ENCODE assay signal across 9 cellular contexts in genomic region chr14:73237786-73238261, GRCh38. TPM values are rescaled to one million over a fixed set of nuclear protein-coding genes. Genes with fewer than 3 reads are reported as not detected.
DNase-seq lines count a peak whose midpoint lies in the region; ATAC-seq, FAIRE-seq and TF ChIP-seq lines count a peak whose summit lies in the region.
"Had no signal": no experiment of that assay in that cellular context is flagged by ENCODE, and none has a peak within 500 bp of the region (broad histone marks: within the 10 kb centered on the region; RNA-seq: fewer than 3 reads in every experiment).

No MANE protein-coding gene starts in this region.

- no peak overlapping the region for H3K27ac ChIP-seq in IMR-90 (ENCODE audit: insufficient read depth, low read length)
- no peak overlapping the region for H3K27ac ChIP-seq in endothelial cell of umbilical vein (ENCODE audit: insufficient read depth, low read depth, low read length)
- no peak overlapping the region for H3K27ac ChIP-seq in neural cell (ENCODE audit: low read length)

- no peak overlapping the region for H3K23ac ChIP-seq in IMR-90 (ENCODE audit: low read depth, low read length)

- H3K4me3 ChIP-seq in IMR-90 (ENCODE audit: insufficient read depth, low read depth, low read length): no peak overlapping the region
- peak overlapping the region in 2 of 3 experiments; percentile 34 to 44 for H3K4me3 ChIP-seq in endothelial cell of umbilical vein (replicated peaks in 1 of 3; ENCODE audit: insufficient read depth in 1 of 3, low read depth in 1 of 3, low read length in 3 of 3)
- peak overlapping the region; percentile 57 for H3K4me3 ChIP-seq in neural cell (ENCODE audit: low read length)

- no peak overlapping the region for H4K5ac ChIP-seq in IMR-90 (ENCODE audit: low read depth, low read length)

- H3K56ac ChIP-seq in IMR-90 (ENCODE audit: extremely low read depth, insufficient read depth, low read length): no peak overlapping the region

- H3K79me1 ChIP-seq in IMR-90 (ENCODE audit: low read depth in 1 of 2, low read length in 2 of 2): 0 out of 4 replicates have a peak, but pooled peaks cover 0 to 4% of the 10 kb centered on the region in 2 experiments

- in situ Hi-C loops in IMR-90 (cut with MboI; ENCODE audit: low sequenced_read_pairs): no loop called here

- dilution Hi-C loops in IMR-90 (cut with HindIII; ENCODE audit: low sequenced_read_pairs, unreplicated experiment) (no loop called here), endothelial cell of umbilical vein (cut with MboI; ENCODE audit: extremely low pct_ligation_motif_present, low sequenced_read_pairs) (no loop called here)

- ATAC-seq in IMR-90 (ENCODE audit: low read depth): no peak
- no peak for ATAC-seq in naive thymus-derived CD8-positive, alpha-beta T cell

- no peak overlapping the region for H4K91ac ChIP-seq in IMR-90 (ENCODE audit: insufficient read depth, low read depth, low read length)

- H3K4ac ChIP-seq in IMR-90 (ENCODE audit: low read depth, low read length): no peak overlapping the region

- no peaks in the 10 kb centered on the region for H3F3A ChIP-seq in neural cell (ENCODE audit: insufficient read depth, low read length, poor library complexity, severe bottlenecking)

- no peak overlapping the region for H2AK5ac ChIP-seq in IMR-90 (ENCODE audit: low read depth, low read length)

- no peaks in the 10 kb centered on the region for H3K9me3 Mint-ChIP-seq in naive thymus-derived CD8-positive, alpha-beta T cell

- FAIRE-seq in endothelial cell of umbilical vein (lab: Jason Lieb, UNC): no peak
- FAIRE-seq: colon had no signal

- H3K4me1 ChIP-seq in IMR-90 (ENCODE audit: control insufficient read depth, insufficient read depth, low read length) (peaks cover 23% of the 10 kb centered on the region), endothelial cell of umbilical vein (ENCODE audit: control insufficient read depth, extremely low read depth, insufficient read depth, low read length) (peaks cover 24% of the 10 kb centered on the region)

- no peaks in the 10 kb centered on the region for H3K9me2 ChIP-seq in neural cell (ENCODE audit: insufficient read depth, low read length)

- BruUV-seq in IMR-90 (replicated peaks; lab: Mats Ljungman, UMichigan): no TSS peak
- no TSS peak for BruUV-seq in endothelial cell of umbilical vein (replicated peaks; lab: Mats Ljungman, UMichigan)

- H3K4me3 Mint-ChIP-seq in naive thymus-derived CD8-positive, alpha-beta T cell: peak overlapping the region in 1 of 10 donors; percentile 72

- H2BK15ac ChIP-seq in IMR-90 (ENCODE audit: low read depth, low read length): no peak overlapping the region

- WGBS in IMR-90 (ENCODE audit: extremely low coverage in 2 of 2, insufficient read length in 1 of 2), 2 experiments: 6% methylated on average over 9 of the region's 58 CpGs; no CpG with 5 or more reads in 1 of the 2 experiments

- TF ChIP-seq EP300 in neural cell (conservative IDR thresholded peaks at IDR 0.05; ENCODE audit: poor library complexity, severe bottlenecking): no peak

- TF ChIP-seq CTCF in IMR-90 (conservative IDR thresholded peaks at IDR 0.05; ENCODE audit: low read depth, low read length): no peak
- no peak for TF ChIP-seq CTCF in endothelial cell of umbilical vein (IDR thresholded peaks at IDR 0.05; ENCODE audit: extremely low read depth in 1 of 2, insufficient read depth in 1 of 2, low read depth in 1 of 2, low read length in 2 of 2)
- TF ChIP-seq CTCF in neural cell (IDR thresholded peaks at IDR 0.05; ENCODE audit: poor library complexity, severe bottlenecking): no peak

- H3K9ac ChIP-seq in IMR-90 (ENCODE audit: low read depth, low read length) (no peak overlapping the region), endothelial cell of umbilical vein (replicated peaks; ENCODE audit: extremely low read depth, insufficient read depth, low read length) (no peak overlapping the region), neural cell (ENCODE audit: low read length) (no peak overlapping the region)

- H2AFZ ChIP-seq in IMR-90 (replicated peaks; ENCODE audit: low read length, poor library complexity): peak overlapping the region; percentile 80
- H2AFZ ChIP-seq in endothelial cell of umbilical vein (ENCODE audit: low read depth, low read length): peak overlapping the region; percentile 44
- H2AFZ ChIP-seq in neural cell (ENCODE audit: low read depth, low read length): no peak overlapping the region

- POLR2A ChIA-PET in IMR-90 (lab: Charles Lee; ENCODE audit: unreplicated experiment) (no interaction called here), endothelial cell of umbilical vein (lab: Charles Lee) (no interaction called here)
- POLR2A ChIA-PET in naive thymus-derived CD8-positive, alpha-beta T cell (lab: Charles Lee): no interaction called here

- TF ChIP-seq RAD21 in IMR-90 (IDR thresholded peaks at IDR 0.05; ENCODE audit: low read length) (no peak), neural cell (conservative IDR thresholded peaks at IDR 0.05) (no peak)

- H2BK120ac ChIP-seq in IMR-90 (ENCODE audit: low read depth, low read length): no peak overlapping the region

- H3K36me3 ChIP-seq in IMR-90 (ENCODE audit: control insufficient read depth, insufficient read depth, low read length) (no peaks in the 10 kb centered on the region), endothelial cell of umbilical vein (ENCODE audit: control insufficient read depth in 2 of 2, extremely low read depth in 1 of 2, insufficient read depth in 2 of 2, low read length in 2 of 2) (no peaks in the 10 kb centered on the region), neural cell (ENCODE audit: insufficient read depth, low read length) (no peaks in the 10 kb centered on the region)

- H3K27me3 Mint-ChIP-seq in naive thymus-derived CD8-positive, alpha-beta T cell: peaks cover 41 to 88% (median 63%) of the 10 kb centered on the region in 5 donors

- H3K27me3 ChIP-seq in IMR-90 (ENCODE audit: control insufficient read depth, insufficient read depth, low read length): peaks cover 57% of the 10 kb centered on the region
- peaks cover 5 to 6% of the 10 kb centered on the region in 2 experiments for H3K27me3 ChIP-seq in endothelial cell of umbilical vein (ENCODE audit: control insufficient read depth in 2 of 2, insufficient read depth in 2 of 2, low read length in 2 of 2)
- peaks cover 47% of the 10 kb centered on the region for H3K27me3 ChIP-seq in neural cell (ENCODE audit: insufficient read depth, low read depth, low read length)

- H3K36me3 Mint-ChIP-seq in naive thymus-derived CD8-positive, alpha-beta T cell: peaks cover 0 to 3% (median 2%) of the 10 kb centered on the region in 3 donors

- H4K8ac ChIP-seq in IMR-90 (ENCODE audit: low read depth in 2 of 2, low read length in 2 of 2): no peak overlapping the region

- no peak overlapping the region for H2AK9ac ChIP-seq in IMR-90 (replicated peaks; ENCODE audit: low read depth, low read length, poor library complexity)

- no peak overlapping the region for H3K27ac Mint-ChIP-seq in naive thymus-derived CD8-positive, alpha-beta T cell

- DNase-seq in AG20443 (ENCODE audit: low spot score) (peak; percentile 34), IMR-90 (no peak), endothelial cell of umbilical vein (ENCODE audit: low read depth, low spot score) (no peak), NCI-H2029 treated with DMSO at 0.1 percent for 48 hours (lab: John Stamatoyannopoulos, UW) (no peak), LoVo (ENCODE audit: low spot score) (no peak), erythroblast (lab: John Stamatoyannopoulos, UW) (no peak)
- DNase-seq in naive thymus-derived CD8-positive, alpha-beta T cell: no peak

- CTCF ChIA-PET in IMR-90 (lab: Yijun Ruan, JAX): no interaction called here
- CTCF ChIA-PET in endothelial cell of umbilical vein (lab: Charles Lee): interaction anchor here (1.0 to 1.5 kb wide), 3 partner anchors 11 to 65 kb away, joined by 3 to 8 read pairs (median 3); no protein-coding TSS in a partner anchor

- TF ChIP-seq POLR2A in IMR-90 (IDR thresholded peaks at IDR 0.05; ENCODE audit: low read depth, low read length): no peak
- no peak for TF ChIP-seq POLR2A in endothelial cell of umbilical vein (IDR thresholded peaks at IDR 0.05; ENCODE audit: low read depth, low read length)
- TF ChIP-seq POLR2A in erythroblast (IDR thresholded peaks at IDR 0.05; ENCODE audit: low read length): no peak

- H3K18ac ChIP-seq in IMR-90 (ENCODE audit: low read depth, low read length): no peak overlapping the region

- H4K20me1 ChIP-seq in IMR-90 (ENCODE audit: insufficient read depth, low read length) (peaks cover 5% of the 10 kb centered on the region; the same call in 1 of the 2 replicates), endothelial cell of umbilical vein (replicated peaks; ENCODE audit: control insufficient read depth, extremely low read depth, insufficient read depth, low read length) (no peaks in the 10 kb centered on the region), neural cell (ENCODE audit: insufficient read depth) (no peaks in the 10 kb centered on the region)

- no peak overlapping the region for H2BK5ac ChIP-seq in IMR-90 (ENCODE audit: low read depth, low read length, poor library complexity, severe bottlenecking)

- peaks cover 8 to 47% (median 21%) of the 10 kb centered on the region in 4 donors for H3K4me1 Mint-ChIP-seq in naive thymus-derived CD8-positive, alpha-beta T cell

- H3K9me3 ChIP-seq in IMR-90 (ENCODE audit: control insufficient read depth, insufficient read depth, low read length): no peaks in the 10 kb centered on the region
- H3K9me3 ChIP-seq in endothelial cell of umbilical vein (replicated peaks; ENCODE audit: control insufficient read depth, insufficient read depth, low read length): no peaks in the 10 kb centered on the region
- no peaks in the 10 kb centered on the region for H3K9me3 ChIP-seq in neural cell (ENCODE audit: low read length)

- H3K9me1 ChIP-seq in IMR-90 (ENCODE audit: insufficient read depth, low read length): peaks cover 4% of the 10 kb centered on the region
- no peaks in the 10 kb centered on the region for H3K9me1 ChIP-seq in endothelial cell of umbilical vein (replicated peaks; ENCODE audit: control insufficient read depth, extremely low read depth, insufficient read depth, low read length)

- H3K14ac ChIP-seq in IMR-90 (replicated peaks; ENCODE audit: low read depth, low read length): no peak overlapping the region

- intact Hi-C loops in IMR-90 (cut with micrococcal nuclease): no loop called here
- intact Hi-C loops in endothelial cell of umbilical vein (cut with micrococcal nuclease): no loop called here

- H3K79me2 ChIP-seq in endothelial cell of umbilical vein (ENCODE audit: control insufficient read depth, insufficient read depth, low read length): no peaks in the 10 kb centered on the region
- H3K79me2 ChIP-seq in neural cell (replicated peaks; ENCODE audit: insufficient read depth, low read length): no peaks in the 10 kb centered on the region

- peak overlapping the region; percentile 65 for H3K4me2 ChIP-seq in IMR-90 (ENCODE audit: low read depth, low read length)
- H3K4me2 ChIP-seq in endothelial cell of umbilical vein (ENCODE audit: insufficient read depth, low read length): peak overlapping the region; percentile 43
- H3K4me2 ChIP-seq in neural cell (ENCODE audit: low read length): no peak overlapping the region

- H2BK20ac ChIP-seq in IMR-90 (ENCODE audit: low read depth, low read length): no peak overlapping the region

RNA-seq across cellular contexts. Expression of gene PAPLN, which starts 0.5 kb away (rescaled TPM):
- 0.28 and 0.36 TPM in 2 replicates for total RNA-seq in IMR-90 (2012; rRNA removed)
- 0.83 and 1.2 TPM in 2 replicates for polyA plus RNA-seq in IMR-90 (2012; rRNA removed)
- 0.34 and 0.79 TPM in 2 replicates for polyA plus RNA-seq in IMR-90 (2012; cell fraction: cytosol; rRNA removed)
- 10.9 and 11.7 TPM in 2 replicates for polyA plus RNA-seq in IMR-90 (2012; cell fraction: nucleus; rRNA removed; ENCODE audit: low replicate concordance)
- total RNA-seq in endothelial cell of umbilical vein: 3.1 and 6.4 TPM in 2 replicates
- 5.5 and 6.0 TPM in 2 replicates for polyA plus RNA-seq in endothelial cell of umbilical vein
- polyA plus RNA-seq in endothelial cell of umbilical vein (2011; cell fraction: cytosol; rRNA removed): 1.5 and 2.8 TPM in 2 replicates
- 23.3 and 32.9 TPM in 2 replicates for polyA plus RNA-seq in endothelial cell of umbilical vein (2011; cell fraction: nucleus; rRNA removed)
- polyA plus RNA-seq in endothelial cell of umbilical vein (2012): 5.8 and 9.0 TPM in 2 replicates
- 4.1 and 9.1 TPM in 2 replicates for polyA minus RNA-seq in endothelial cell of umbilical vein
- 0.82 TPM for polyA minus RNA-seq in endothelial cell of umbilical vein (2011; cell fraction: cytosol; rRNA and poly(A)+ RNA removed)
- 6.4 and 10.1 TPM in 2 replicates for polyA minus RNA-seq in endothelial cell of umbilical vein (2011; cell fraction: nucleus; rRNA and poly(A)+ RNA removed)
- polyA plus RNA-seq in neural cell: 0.08 and 0.14 TPM in 2 replicates
- polyA minus RNA-seq in neural cell: 0.35 and 0.49 TPM in 2 replicates
- under 1 TPM; 0.10 to 0.11 TPM for total RNA-seq in naive thymus-derived CD8-positive, alpha-beta T cell
- under 1 TPM; 0.07 to 0.37 (median 0.10) TPM for polyA plus RNA-seq in naive thymus-derived CD8-positive, alpha-beta T cell
